20 cellular contexts compared by ENCODE assay signal in the genomic region with DNA sequence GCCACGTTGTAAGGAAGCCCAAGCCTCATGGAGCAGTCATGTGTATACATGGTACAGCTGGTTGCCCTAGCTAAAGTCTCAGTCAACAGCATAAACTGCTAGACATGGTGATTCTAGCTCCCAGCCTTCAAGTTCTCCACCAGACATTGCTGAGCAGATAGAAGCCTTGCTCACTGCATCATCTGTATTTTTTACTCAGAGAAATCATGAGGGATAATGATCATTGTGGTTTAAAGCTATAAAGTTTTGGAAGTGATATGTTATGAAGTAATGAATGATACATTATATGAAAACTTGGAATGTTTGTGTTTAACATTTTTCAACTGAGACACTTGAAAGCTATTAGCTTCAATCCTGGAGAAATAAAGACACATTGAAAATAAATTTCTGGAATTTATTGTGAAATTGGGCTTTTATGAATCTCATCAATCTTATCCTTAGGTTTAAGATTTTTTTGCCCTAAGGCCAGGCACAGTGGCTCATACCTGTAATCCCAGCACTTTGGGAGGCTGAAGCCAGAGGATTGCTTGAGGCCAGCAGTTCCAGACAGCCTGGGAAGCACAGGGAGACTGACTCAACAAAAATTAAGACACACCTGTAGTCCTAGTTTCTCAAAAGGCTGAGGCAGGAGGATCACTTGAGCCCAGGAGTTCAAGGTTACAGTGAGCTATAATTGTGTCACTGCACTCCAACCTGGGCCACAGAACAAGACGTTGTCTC.
"Had no signal": no experiment of that assay in that cellular context is flagged by ENCODE, and none has a peak within 500 bp of the region (broad histone marks: within the 10 kb centered on the region; RNA-seq: fewer than 3 reads in every experiment).

No MANE protein-coding gene starts in this region.

- H3K27ac Mint-ChIP-seq: activated CD8-positive, alpha-beta T cell treated with anti-CD3 and anti-CD28 coated beads for 36 hours; activated naive CD4-positive, alpha-beta T cell treated with anti-CD3 and anti-CD28 coated beads, Interleukin-2, amount 50 U/mL, for 24 hours; mesothelial cell of epicardium; nephron progenitor cell; stimulated activated effector memory CD8-positive, alpha-beta T cell treated with anti-CD3 and anti-CD28 coated beads, Interleukin-12 subunit alpha, Interleukin-12 subunit beta, amount 100 ng/mL, for 72 hours; WTC11 had no signal

- H3K27me3 ChIP-seq: adrenal gland, thyroid gland, uterus had no signal

- H3K4me2 ChIP-seq: smooth muscle cell had no signal

- DNase-seq: activated CD4-positive, alpha-beta T cell treated with anti-CD3 and anti-CD28 coated beads for 4 hours; activated CD8-positive, alpha-beta T cell treated with anti-CD3 and anti-CD28 coated beads for 36 hours; activated effector memory CD4-positive, alpha-beta T cell treated with anti-CD3 and anti-CD28 coated beads, Interleukin-2, amount 50 U/mL, for 16 hours; activated T-cell treated with anti-CD3 and anti-CD28 coated beads, Interleukin-2, amount 50 U/mL, for 48 hours; esophagus squamous epithelium; head of caudate nucleus; lower lobe of right lung; nephron progenitor cell; occipital lobe; right cardiac atrium; thyroid gland; uterus had no signal

- H3K4me1 ChIP-seq: prostate gland, uterus had no signal

- ATAC-seq: activated CD8-positive, alpha-beta T cell treated with anti-CD3 and anti-CD28 coated beads for 36 hours; lower lobe of right lung; right cardiac atrium; stimulated activated effector memory CD8-positive, alpha-beta T cell treated with anti-CD3 and anti-CD28 coated beads, Interleukin-12 subunit alpha, Interleukin-12 subunit beta, amount 100 ng/mL, for 72 hours; WTC11 had no signal

- H3K36me3 Mint-ChIP-seq: activated naive CD4-positive, alpha-beta T cell treated with anti-CD3 and anti-CD28 coated beads, Interleukin-2, amount 50 U/mL, for 24 hours; mesothelial cell of epicardium; stimulated activated effector memory CD8-positive, alpha-beta T cell treated with anti-CD3 and anti-CD28 coated beads, Interleukin-12 subunit alpha, Interleukin-12 subunit beta, amount 100 ng/mL, for 72 hours; WTC11 had no signal

- H3K36me3 ChIP-seq: adrenal gland, cardiac muscle cell, esophagus squamous epithelium, lower lobe of right lung, prostate gland, thyroid gland, uterus had no signal

- H3K27ac ChIP-seq: adrenal gland, cardiac muscle cell, esophagus squamous epithelium, lower lobe of right lung, prostate gland, thyroid gland, uterus had no signal

- H3K9me3 Mint-ChIP-seq: activated CD8-positive, alpha-beta T cell treated with anti-CD3 and anti-CD28 coated beads for 36 hours; activated naive CD4-positive, alpha-beta T cell treated with anti-CD3 and anti-CD28 coated beads, Interleukin-2, amount 50 U/mL, for 24 hours; stimulated activated effector memory CD8-positive, alpha-beta T cell treated with anti-CD3 and anti-CD28 coated beads, Interleukin-12 subunit alpha, Interleukin-12 subunit beta, amount 100 ng/mL, for 72 hours; WTC11 had no signal

- H3K4me3 ChIP-seq: adrenal gland, cardiac muscle cell, esophagus squamous epithelium, lower lobe of right lung, prostate gland, smooth muscle cell, thyroid gland, uterus had no signal

- H3K9me3 ChIP-seq: adrenal gland, esophagus squamous epithelium, lower lobe of right lung, prostate gland, thyroid gland, uterus had no signal

- H3K4me3 Mint-ChIP-seq: activated CD8-positive, alpha-beta T cell treated with anti-CD3 and anti-CD28 coated beads for 36 hours; activated naive CD4-positive, alpha-beta T cell treated with anti-CD3 and anti-CD28 coated beads, Interleukin-2, amount 50 U/mL, for 24 hours; mesothelial cell of epicardium; nephron progenitor cell; stimulated activated effector memory CD8-positive, alpha-beta T cell treated with anti-CD3 and anti-CD28 coated beads, Interleukin-12 subunit alpha, Interleukin-12 subunit beta, amount 100 ng/mL, for 72 hours; WTC11 had no signal
